In genomic region chr9:83432104-83432627, GRCh38 we compare ENCODE assay signal across 11 cellular contexts.
A peak's percentile ranks its signal among the peaks of the same experiment; 100 is the strongest.
DNase-seq lines count a peak whose midpoint lies in the region; ATAC-seq, FAIRE-seq and TF ChIP-seq lines count a peak whose summit lies in the region.
"Had no signal": no experiment of that assay in that cellular context is flagged by ENCODE, and none has a peak within 500 bp of the region (broad histone marks: within the 10 kb centered on the region; RNA-seq: fewer than 3 reads in every experiment).

No MANE protein-coding gene starts in this region.

- no peaks in the 10 kb centered on the region for H3K36me3 Mint-ChIP-seq in neural progenitor cell

- TF ChIP-seq POLR2A in gastroesophageal sphincter (IDR thresholded peaks at IDR 0.05), result no peak

- H3K27ac ChIP-seq in gastroesophageal sphincter, result peak overlapping the region in 3 of 4 donors; percentile 20 to 61 (median 58)
- H3K27ac ChIP-seq in neural progenitor cell, result no peak overlapping the region
- H3K27ac ChIP-seq: SK-N-MC had no signal

- no peak for TF ChIP-seq CTCF in gastroesophageal sphincter (IDR thresholded peaks at IDR 0.05)
- no peak for TF ChIP-seq CTCF in neural progenitor cell (IDR thresholded peaks at IDR 0.05)

- H2AFZ ChIP-seq in neural progenitor cell (replicated peaks), result no peak overlapping the region

- ATAC-seq in gastroesophageal sphincter (peak; percentile 82), HG03378 (IDR thresholded peaks at IDR 0.05; ENCODE audit: unreplicated experiment) (no peak), HG03442 (IDR thresholded peaks at IDR 0.05; ENCODE audit: unreplicated experiment) (no peak)

- no peak overlapping the region for H3K4me2 ChIP-seq in neural progenitor cell

- peak overlapping the region; percentile 70 for H3K27ac Mint-ChIP-seq in neural progenitor cell

- FAIRE-seq in RCC 7860 (lab: Jason Lieb, UNC), result peak; percentile 79

- H3K79me2 ChIP-seq in neural progenitor cell (ENCODE audit: low read depth), result no peaks in the 10 kb centered on the region

- no peak overlapping the region for H3K9ac ChIP-seq in neural progenitor cell

- DNase-seq in Ammon's horn (ENCODE audit: low spot score) (peak; percentile 60), RCC 7860 (ENCODE audit: low spot score) (peak; percentile 77), neural progenitor cell (ENCODE audit: low spot score) (peak; percentile 61), DMS153 treated with DMSO at 0.1 percent for 48 hours (lab: John Stamatoyannopoulos, UW; ENCODE audit: unreplicated experiment) (no peak), NCI-H524 (lab: John Stamatoyannopoulos, UW) (no peak)
- DNase-seq: central memory CD4-positive, alpha-beta T cell; DND-41 had no signal

- WGBS in gastroesophageal sphincter (ENCODE audit: low coverage in 1 of 2), 2 donors, result 36 to 75% methylated on average over 1 to 3 of the region's 6 CpGs

- H3K4me1 ChIP-seq in gastroesophageal sphincter (peaks cover 3 to 39% (median 17%) of the 10 kb centered on the region in 3 donors), neural progenitor cell (no peaks in the 10 kb centered on the region)

- H3K4me3 ChIP-seq in gastroesophageal sphincter (no peak overlapping the region), neural progenitor cell (no peak overlapping the region)
- H3K4me3 ChIP-seq: SK-N-MC had no signal

- no peak for TF ChIP-seq EP300 in gastroesophageal sphincter (IDR thresholded peaks at IDR 0.05)

- H3K27me3 ChIP-seq in gastroesophageal sphincter, result no peaks in the 10 kb centered on the region
- no peaks in the 10 kb centered on the region for H3K27me3 ChIP-seq in neural progenitor cell

- H4K20me1 ChIP-seq in neural progenitor cell (ENCODE audit: low read depth), result no peaks in the 10 kb centered on the region

- no peak overlapping the region for H3K4me3 Mint-ChIP-seq in neural progenitor cell

- H3K36me3 ChIP-seq in gastroesophageal sphincter (no peaks in the 10 kb centered on the region), neural progenitor cell (no peaks in the 10 kb centered on the region)

- H3K4me1 Mint-ChIP-seq in neural progenitor cell, result peaks cover 18% of the 10 kb centered on the region

- peaks cover 2% of the 10 kb centered on the region for H3K27me3 Mint-ChIP-seq in neural progenitor cell (ENCODE audit: insufficient read depth, low read depth)

- no peaks in the 10 kb centered on the region for H3F3A ChIP-seq in neural progenitor cell (ENCODE audit: low read depth)

- H3K9me3 ChIP-seq in gastroesophageal sphincter (no peaks in the 10 kb centered on the region), neural progenitor cell (ENCODE audit: low read depth) (no peaks in the 10 kb centered on the region)

- peaks cover 5% of the 10 kb centered on the region for H3K9me3 Mint-ChIP-seq in neural progenitor cell

Comparison
In these comparisons a context has a peak if more than half of its experiments do, and no peak if none do; other contexts are left out.
1. DNase-seq: peak in Ammon's horn (single experiment), RCC 7860 (single experiment) and neural progenitor cell (single experiment); none in DMS153 treated with DMSO at 0.1 percent for 48 hours (single experiment) and NCI-H524 (0 of 2).